ENCODE assay signal across 8 cellular contexts in genomic region chr17:76738468-76738850, GRCh38. TPM values are rescaled to one million over a fixed set of nuclear protein-coding genes. Genes with fewer than 3 reads are reported as not detected.
DNase-seq lines count a peak whose midpoint lies in the region; ATAC-seq and TF ChIP-seq lines count a peak whose summit lies in the region.

No MANE protein-coding gene starts in this region.

- H3K4me3 Mint-ChIP-seq in activated naive CD4-positive, alpha-beta T cell treated with anti-CD3 and anti-CD28 coated beads, Interleukin-2, amount 50 U/mL, for 24 hours = peak overlapping the region; percentile 97

- TF ChIP-seq CTCF in adrenal gland (IDR thresholded peaks at IDR 0.05) (no peak), liver (IDR thresholded peaks at IDR 0.05; ENCODE audit: low read depth, low read length, missing input control) (no peak), upper lobe of left lung (IDR thresholded peaks at IDR 0.05) (no peak)

- no peak for TF ChIP-seq EP300 in upper lobe of left lung (IDR thresholded peaks at IDR 0.05)

- no peak for DNase-seq in activated naive CD4-positive, alpha-beta T cell treated with anti-CD3 and anti-CD28 coated beads, Interleukin-2, amount 50 U/mL, for 16 hours
- DNase-seq in adrenal gland (no peak), upper lobe of left lung (no peak), SIG-M5 treated with dmso at 0.1 percent for 504 hours (lab: John Stamatoyannopoulos, UW; ENCODE audit: unreplicated experiment) (no peak), HEK293T (ENCODE audit: extremely low spot score) (no peak)

- H3K27ac ChIP-seq in adrenal gland (peak overlapping the region; percentile 88 to 100 (median 99)), liver (ENCODE audit: low read depth in 1 of 2, low read length in 2 of 2) (peak overlapping the region; percentile 93 to 99), upper lobe of left lung (peak overlapping the region; percentile 96 to 100 (median 99))

- CTCF ChIA-PET in HEK293T (lab: Yijun Ruan, JAX) = no interaction called here

- H3K9me3 Mint-ChIP-seq in activated naive CD4-positive, alpha-beta T cell treated with anti-CD3 and anti-CD28 coated beads, Interleukin-2, amount 50 U/mL, for 24 hours = no peaks in the 10 kb centered on the region

- intact Hi-C loops in adrenal gland (cut with DNase I) = no loop called here

- H3K27me3 ChIP-seq in adrenal gland (no peaks in the 10 kb centered on the region), liver (ENCODE audit: control insufficient read depth in 4 of 4, insufficient read depth in 4 of 4, low read length in 3 of 4) (no peaks in the 10 kb centered on the region), upper lobe of left lung (no peaks in the 10 kb centered on the region)

- ATAC-seq in upper lobe of left lung (ENCODE audit: low FRiP score in 2 of 2) (no peak), GM18498 (IDR thresholded peaks at IDR 0.05; ENCODE audit: unreplicated experiment) (no peak)

- H3K4me1 Mint-ChIP-seq in activated naive CD4-positive, alpha-beta T cell treated with anti-CD3 and anti-CD28 coated beads, Interleukin-2, amount 50 U/mL, for 24 hours = peaks cover 34% of the 10 kb centered on the region

- TF ChIP-seq RAD21 in liver (IDR thresholded peaks at IDR 0.05) = no peak

- 1 to 3% (median 3%) methylated on average over 7 of the region's 7 CpGs for WGBS in adrenal gland, 4 donors
- 3% methylated on average over 7 of the region's 7 CpGs for WGBS in liver
- 4% methylated on average over 7 of the region's 7 CpGs for WGBS in upper lobe of left lung, 2 donors

- H3K9ac ChIP-seq in liver (ENCODE audit: low read depth in 1 of 2, low read length in 2 of 2) = peak overlapping the region; percentile 40 to 83

- H3K4me1 ChIP-seq in adrenal gland (replicated peaks in 1 of 2) (peaks cover 27 to 59% of the 10 kb centered on the region in 2 donors), liver (ENCODE audit: control insufficient read depth in 4 of 4, insufficient read depth in 4 of 4, low read length in 3 of 4) (peaks cover 0 to 40% (median 36%) of the 10 kb centered on the region in 4 donors), upper lobe of left lung (peaks cover 33 to 45% (median 43%) of the 10 kb centered on the region in 4 donors)

- H3K36me3 ChIP-seq in adrenal gland (replicated peaks in 1 of 2) (peaks cover 0 to 41% of the 10 kb centered on the region in 2 donors), liver (ENCODE audit: control insufficient read depth in 4 of 4, insufficient read depth in 3 of 4, low read depth in 1 of 4, low read length in 3 of 4) (peaks cover 6 to 20% (median 12%) of the 10 kb centered on the region in 4 donors), upper lobe of left lung (peaks cover 2 to 41% (median 31%) of the 10 kb centered on the region in 4 donors)

- POLR2A ChIA-PET in HEK293T (lab: Yijun Ruan, JAX) = interaction anchor here (1.0 to 5.2 kb wide), 6 partner anchors 10 to 45 kb away, joined by 3 to 58 read pairs (median 8); partner anchors contain the start of genes JMJD6, METTL23 and MXRA7

- TF ChIP-seq POLR2A in adrenal gland (IDR thresholded peaks at IDR 0.05) (no peak), upper lobe of left lung (IDR thresholded peaks at IDR 0.05) (no peak)

- H3K27me3 Mint-ChIP-seq in activated naive CD4-positive, alpha-beta T cell treated with anti-CD3 and anti-CD28 coated beads, Interleukin-2, amount 50 U/mL, for 24 hours = no peaks in the 10 kb centered on the region

- peak overlapping the region in 3 of 4 donors; percentile 66 to 97 (median 83) for H3K4me3 ChIP-seq in adrenal gland
- peak overlapping the region; percentile 68 to 82 (median 77) for H3K4me3 ChIP-seq in liver (ENCODE audit: low read depth in 1 of 3, low read length in 3 of 3)
- peak overlapping the region; percentile 69 to 98 (median 72) for H3K4me3 ChIP-seq in upper lobe of left lung

- H3K36me3 Mint-ChIP-seq in activated naive CD4-positive, alpha-beta T cell treated with anti-CD3 and anti-CD28 coated beads, Interleukin-2, amount 50 U/mL, for 24 hours = peaks cover 30% of the 10 kb centered on the region

- peak overlapping the region; percentile 98 for H3K27ac Mint-ChIP-seq in activated naive CD4-positive, alpha-beta T cell treated with anti-CD3 and anti-CD28 coated beads, Interleukin-2, amount 50 U/mL, for 24 hours

- no peaks in the 10 kb centered on the region for H3K9me3 ChIP-seq in adrenal gland (replicated peaks in 1 of 3)
- H3K9me3 ChIP-seq in liver (ENCODE audit: control insufficient read depth in 4 of 4, low read length in 3 of 4) = no peaks in the 10 kb centered on the region
- H3K9me3 ChIP-seq in upper lobe of left lung = no peaks in the 10 kb centered on the region

TF ChIP-seq in liver, 16 proteins besides CTCF, POLR2A, EP300 and RAD21:
- TF ChIP-seq HNF4A (conservative IDR thresholded peaks at IDR 0.05) (no peak), ATF3 (IDR thresholded peaks at IDR 0.05) (no peak), NR2F2 (IDR thresholded peaks at IDR 0.05) (no peak), EGR1 (IDR thresholded peaks at IDR 0.05; ENCODE audit: low read depth in 2 of 2) (no peak), TAF1 (conservative IDR thresholded peaks at IDR 0.05) (no peak), RXRA (IDR thresholded peaks at IDR 0.05) (no peak), YY1 (IDR thresholded peaks at IDR 0.05) (no peak)

TF ChIP-seq in HEK293T, 16 proteins besides CTCF, POLR2A, EP300 and RAD21:
- TF ChIP-seq SUZ12 (IDR thresholded peaks at IDR 0.05) (no peak), FOXA1 (IDR thresholded peaks at IDR 0.05) (no peak), NFRKB (IDR thresholded peaks at IDR 0.05) (no peak), L3MBTL2 (conservative IDR thresholded peaks at IDR 0.05) (no peak), CTBP1 (IDR thresholded peaks at IDR 0.05; ENCODE audit: borderline replicate concordance) (no peak), ZNF384 (IDR thresholded peaks at IDR 0.05) (no peak), FOXM1 (IDR thresholded peaks at IDR 0.05; ENCODE audit: borderline replicate concordance) (no peak), ELF4 (IDR thresholded peaks at IDR 0.05) (no peak), SP1 (IDR thresholded peaks at IDR 0.05) (no peak)

RNA-seq across cellular contexts. Expression of gene MFSD11, which starts 0.5 kb away (rescaled TPM):
- total RNA-seq in adrenal gland = 10 to 100 TPM; 24.2 to 50.0 (median 31.8) TPM
- 10 to 100 TPM in 2 of 3 donors, 1 to 10 TPM in 1; 9.4 to 20.4 (median 11.8) TPM for polyA plus RNA-seq in adrenal gland
- 10 to 100 TPM; 24.6 to 26.9 TPM for total RNA-seq in liver
- polyA plus RNA-seq in liver = 10 to 100 TPM in 1 of 2 donors, 1 to 10 TPM in 1; 8.6 to 10.3 TPM
- 10 to 100 TPM; 23.9 to 49.2 (median 34.4) TPM for total RNA-seq in upper lobe of left lung

RNA-seq across cellular contexts. Expression of gene SRSF2, which starts 1.3 kb away (rescaled TPM):
- total RNA-seq in adrenal gland (100 to 1,000 TPM; 115 to 242 (median 212) TPM), liver (100 to 1,000 TPM; 171 to 184 TPM), upper lobe of left lung (100 to 1,000 TPM; 133 to 454 (median 211) TPM)
- polyA plus RNA-seq in adrenal gland (100 to 1,000 TPM; 103 to 269 (median 151) TPM), liver (100 to 1,000 TPM in 1 of 2 donors, 10 to 100 TPM in 1; 66.5 to 130 TPM)

RNA-seq across cellular contexts. Expression of gene METTL23, which starts 11.8 kb away (rescaled TPM):
- total RNA-seq in adrenal gland (10 to 100 TPM; 24.6 to 91.5 (median 37.7) TPM), liver (10 to 100 TPM; 15.6 to 17.4 TPM), upper lobe of left lung (10 to 100 TPM; 13.6 to 38.9 (median 28.3) TPM)
- polyA plus RNA-seq in adrenal gland (10 to 100 TPM; 48.0 to 84.9 (median 54.5) TPM), liver (10 to 100 TPM; 26.8 to 37.2 TPM)

RNA-seq across cellular contexts. Expression of gene JMJD6, which starts 12.1 kb away (rescaled TPM):
- total RNA-seq in adrenal gland = 100 to 1,000 TPM in 1 of 8 donors, 10 to 100 TPM in 7; 23.5 to 105 (median 36.3) TPM
- 10 to 100 TPM; 53.7 to 66.9 (median 58.8) TPM for polyA plus RNA-seq in adrenal gland
- 10 to 100 TPM; 10.6 to 16.1 TPM for total RNA-seq in liver
- 10 to 100 TPM in 1 of 2 donors, 1 to 10 TPM in 1; 9.9 to 11.8 TPM for polyA plus RNA-seq in liver
- total RNA-seq in upper lobe of left lung = 10 to 100 TPM; 23.3 to 63.9 (median 31.0) TPM

RNA-seq across cellular contexts. Expression of gene MXRA7, which starts 27.7 kb away (rescaled TPM):
- total RNA-seq in adrenal gland (100 to 1,000 TPM; 200 to 541 (median 356) TPM), liver (10 to 100 TPM in 1 of 2 donors, 1 to 10 TPM in 1; 9.8 to 12.9 TPM), upper lobe of left lung (100 to 1,000 TPM in 1 of 6 donors, 10 to 100 TPM in 5; 21.0 to 147 (median 73.5) TPM)
- polyA plus RNA-seq in adrenal gland (100 to 1,000 TPM in 2 of 3 donors, 10 to 100 TPM in 1; 81.5 to 573 (median 167) TPM), liver (10 to 100 TPM in 1 of 2 donors, 1 to 10 TPM in 1; 4.8 to 22.1 TPM)
